1 cellular context compared by ENCODE assay signal in the genomic region with DNA sequence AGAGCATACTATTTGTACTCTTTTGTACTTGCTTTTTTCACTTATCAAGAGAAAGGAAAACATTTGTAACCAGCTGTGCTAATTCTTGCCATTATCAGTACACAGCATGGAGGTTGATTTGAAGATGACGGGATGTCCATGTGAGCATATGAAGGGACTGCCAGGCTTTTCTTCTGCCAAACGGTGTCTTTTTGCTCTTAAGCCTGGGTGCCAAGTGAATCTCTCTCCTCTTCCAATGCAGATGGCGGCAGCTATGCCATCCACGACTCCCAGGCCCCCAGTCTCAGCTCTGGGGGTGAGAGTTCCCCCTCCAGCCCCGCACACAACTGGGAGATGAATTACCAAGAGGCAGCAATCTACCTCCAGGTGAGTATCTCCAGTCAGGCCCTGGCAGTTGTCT.
TF ChIP-seq lines count a peak whose summit lies in the region.

No MANE protein-coding gene starts in this region.

TF ChIP-seq in endothelial cell of umbilical vein, 7 proteins besides CTCF, POLR2A, EP300 and RAD21:
- TF ChIP-seq EZH2 (IDR thresholded peaks at IDR 0.05; ENCODE audit: borderline replicate concordance, low read depth, low read length, severe bottlenecking): no peak
- TF ChIP-seq, protein P1, sequence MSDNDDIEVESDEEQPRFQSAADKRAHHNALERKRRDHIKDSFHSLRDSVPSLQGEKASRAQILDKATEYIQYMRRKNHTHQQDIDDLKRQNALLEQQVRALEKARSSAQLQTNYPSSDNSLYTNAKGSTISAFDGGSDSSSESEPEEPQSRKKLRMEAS (IDR thresholded peaks at IDR 0.05; ENCODE audit: insufficient read depth, insufficient read length): no peak
- TF ChIP-seq MYC (IDR thresholded peaks at IDR 0.05; ENCODE audit: low read depth, low read length): no peak
- TF ChIP-seq FOS (IDR thresholded peaks at IDR 0.05; ENCODE audit: borderline replicate concordance, insufficient read depth, low read length): no peak
- no peak for TF ChIP-seq POLR2AphosphoS5 (IDR thresholded peaks at IDR 0.05; ENCODE audit: insufficient read depth, low read depth, low read length)
- TF ChIP-seq GATA2 (IDR thresholded peaks at IDR 0.05; ENCODE audit: insufficient read depth, insufficient read length, low read depth, low read length): no peak
- TF ChIP-seq JUN (IDR thresholded peaks at IDR 0.05; ENCODE audit: borderline replicate concordance, insufficient read depth, insufficient read length, low read depth): no peak
